In genomic region chr15:101173233-101174119, GRCh38 we compare ENCODE assay signal across 16 cellular contexts.
DNase-seq lines count a peak whose midpoint lies in the region; ATAC-seq, FAIRE-seq and TF ChIP-seq lines count a peak whose summit lies in the region.
"Had no signal": no experiment of that assay in that cellular context is flagged by ENCODE, and none has a peak within 500 bp of the region (broad histone marks: within the 10 kb centered on the region; RNA-seq: fewer than 3 reads in every experiment).

No MANE protein-coding gene starts in this region.

- ATAC-seq in Right ventricle myocardium superior (ENCODE audit: poor library complexity) (no peak), RWPE2 (ENCODE audit: low read depth) (no peak), upper lobe of left lung (ENCODE audit: low FRiP score in 2 of 2) (no peak), HG03175 (IDR thresholded peaks at IDR 0.05; ENCODE audit: unreplicated experiment) (no peak), GM21723 (IDR thresholded peaks at IDR 0.05; ENCODE audit: unreplicated experiment) (no peak)
- ATAC-seq: natural killer cell had no signal

- no peak overlapping the region for H2AFZ ChIP-seq in keratinocyte (ENCODE audit: control insufficient read depth, low read length)

- 94 to 97% methylated on average over 13 to 14 of the region's 14 CpGs for WGBS in upper lobe of left lung, 2 donors

- no peaks in the 10 kb centered on the region for H3K27me3 ChIP-seq in cardiac muscle cell
- H3K27me3 ChIP-seq in RWPE2 (ENCODE audit: insufficient read depth, poor library complexity, severe bottlenecking), result no peaks in the 10 kb centered on the region
- H3K27me3 ChIP-seq in keratinocyte (ENCODE audit: control insufficient read depth, extremely low read depth, insufficient read depth, low read length), result no peaks in the 10 kb centered on the region
- H3K27me3 ChIP-seq in upper lobe of left lung, result no peaks in the 10 kb centered on the region
- H3K27me3 ChIP-seq: heart right ventricle, vagina had no signal

- TF ChIP-seq CTCF in cardiac muscle cell (IDR thresholded peaks at IDR 0.05; ENCODE audit: low read depth, low read length), result no peak
- no peak for TF ChIP-seq CTCF in RWPE2 (IDR thresholded peaks at IDR 0.05; ENCODE audit: poor library complexity, severe bottlenecking)
- no peak for TF ChIP-seq CTCF in keratinocyte (optimal IDR thresholded peaks at IDR 0.05 in 1 of 3, IDR thresholded peaks at IDR 0.05 in 1 of 3, conservative IDR thresholded peaks at IDR 0.05 in 1 of 3; ENCODE audit: extremely low read depth in 1 of 3, insufficient read depth in 2 of 3, low read length in 3 of 3)
- no peak for TF ChIP-seq CTCF in upper lobe of left lung (IDR thresholded peaks at IDR 0.05)

- H3K36me3 ChIP-seq in cardiac muscle cell (peaks cover 11% of the 10 kb centered on the region), RWPE2 (ENCODE audit: low read depth) (peaks cover 39% of the 10 kb centered on the region), keratinocyte (ENCODE audit: control insufficient read depth in 2 of 2, extremely low read depth in 1 of 2, insufficient read depth in 2 of 2, low read length in 2 of 2) (peaks cover 3 to 4% of the 10 kb centered on the region in 2 experiments), upper lobe of left lung (peaks cover 2 to 22% (median 11%) of the 10 kb centered on the region in 4 donors)
- H3K36me3 ChIP-seq: vagina had no signal

- H3K4me1 ChIP-seq in cardiac muscle cell (ENCODE audit: low read depth), result peaks cover 6% of the 10 kb centered on the region
- H3K4me1 ChIP-seq in RWPE2 (ENCODE audit: insufficient read depth, poor library complexity, severe bottlenecking), result peaks cover 52% of the 10 kb centered on the region
- peaks cover 87% of the 10 kb centered on the region for H3K4me1 ChIP-seq in keratinocyte (ENCODE audit: control insufficient read depth, extremely low read depth, insufficient read depth, low read length)
- H3K4me1 ChIP-seq in upper lobe of left lung, result peaks cover 44 to 71% (median 58%) of the 10 kb centered on the region in 4 donors

- H3K9me1 ChIP-seq in keratinocyte (ENCODE audit: control insufficient read depth, extremely low read depth, insufficient read depth, low read length), result peaks cover 2% of the 10 kb centered on the region

- peak overlapping the region; percentile 41 for H3K4me2 ChIP-seq in keratinocyte (ENCODE audit: control insufficient read depth, extremely low read depth, insufficient read depth, low read depth, low read length)

- H3K27ac ChIP-seq in cardiac muscle cell (peak overlapping the region; percentile 52), RWPE2 (ENCODE audit: poor library complexity, severe bottlenecking) (peak overlapping the region; percentile 97), keratinocyte (ENCODE audit: control insufficient read depth, insufficient read depth, low read length) (peak overlapping the region; percentile 46), upper lobe of left lung (peak overlapping the region in 3 of 4 donors; percentile 68 to 79 (median 77))
- H3K27ac ChIP-seq: vagina had no signal

- H3K9me3 ChIP-seq in cardiac muscle cell (ENCODE audit: low read depth) (no peaks in the 10 kb centered on the region), RWPE2 (ENCODE audit: severe bottlenecking) (no peaks in the 10 kb centered on the region), keratinocyte (ENCODE audit: control insufficient read depth, low read depth, low read length) (no peaks in the 10 kb centered on the region), upper lobe of left lung (peaks cover 0 to 3% (median 0%) of the 10 kb centered on the region in 4 donors)
- H3K9me3 ChIP-seq: heart right ventricle, vagina had no signal

- no peak for DNase-seq in cardiac muscle cell (ENCODE audit: low read depth in 1 of 2, low spot score in 1 of 2)
- DNase-seq in Right ventricle myocardium superior, result no peak
- peak; percentile 48 for DNase-seq in RWPE2 (ENCODE audit: low spot score)
- DNase-seq in keratinocyte (ENCODE audit: low read depth, low spot score), result no peak
- DNase-seq in upper lobe of left lung, result no peak
- no peak for DNase-seq in NCI-H187 (lab: John Stamatoyannopoulos, UW)
- DNase-seq: activated naive CD4-positive, alpha-beta T cell treated with Interleukin-2 at 50 U/mL for 16 hours; heart right ventricle; natural killer cell; NCI-H2029; NCI-H510A; SHP77 had no signal

- H3K79me2 ChIP-seq in keratinocyte (ENCODE audit: control insufficient read depth, insufficient read depth, low read length), result peaks cover 3% of the 10 kb centered on the region

- intact Hi-C loops in Right ventricle myocardium superior (cut with DNase I), result loop anchor here (10.0 kb wide), 1 partner anchor 71 kb away; no protein-coding TSS in a partner anchor

- no peak for TF ChIP-seq EP300 in upper lobe of left lung (IDR thresholded peaks at IDR 0.05)

- no peak for FAIRE-seq in keratinocyte (lab: Jason Lieb, UNC)
- FAIRE-seq: G401.6 had no signal

- dilution Hi-C loops in keratinocyte (cut with MboI; ENCODE audit: extremely low pct_ligation_motif_present, low sequenced_read_pairs), result no loop called here

- H4K20me1 ChIP-seq in keratinocyte (ENCODE audit: control insufficient read depth, extremely low read depth, insufficient read depth, low read length), result no peaks in the 10 kb centered on the region

- H3K9ac ChIP-seq in keratinocyte (ENCODE audit: control insufficient read depth, extremely low read depth, insufficient read depth, low read length), result no peak overlapping the region

- TF ChIP-seq POLR2A in upper lobe of left lung (IDR thresholded peaks at IDR 0.05), result no peak

- H3K4me3 ChIP-seq in cardiac muscle cell (no peak overlapping the region), RWPE2 (ENCODE audit: severe bottlenecking) (no peak overlapping the region), keratinocyte (ENCODE audit: control insufficient read depth in 2 of 3, extremely low read depth in 1 of 3, insufficient read depth in 2 of 3, low read depth in 1 of 3, low read length in 3 of 3) (no peak overlapping the region), upper lobe of left lung (no peak overlapping the region)
- H3K4me3 ChIP-seq: heart right ventricle, vagina had no signal

Comparison
In these comparisons a context has a peak if more than half of its experiments do, and no peak if none do; other contexts are left out.
1. H3K27ac ChIP-seq: peak in every context shown above with its lines; median percentile 97 in RWPE2; 77 in upper lobe of left lung; 52 in cardiac muscle cell; 46 in keratinocyte.